Comparison of ENCODE assay signal across 10 cellular contexts in the genomic region with DNA sequence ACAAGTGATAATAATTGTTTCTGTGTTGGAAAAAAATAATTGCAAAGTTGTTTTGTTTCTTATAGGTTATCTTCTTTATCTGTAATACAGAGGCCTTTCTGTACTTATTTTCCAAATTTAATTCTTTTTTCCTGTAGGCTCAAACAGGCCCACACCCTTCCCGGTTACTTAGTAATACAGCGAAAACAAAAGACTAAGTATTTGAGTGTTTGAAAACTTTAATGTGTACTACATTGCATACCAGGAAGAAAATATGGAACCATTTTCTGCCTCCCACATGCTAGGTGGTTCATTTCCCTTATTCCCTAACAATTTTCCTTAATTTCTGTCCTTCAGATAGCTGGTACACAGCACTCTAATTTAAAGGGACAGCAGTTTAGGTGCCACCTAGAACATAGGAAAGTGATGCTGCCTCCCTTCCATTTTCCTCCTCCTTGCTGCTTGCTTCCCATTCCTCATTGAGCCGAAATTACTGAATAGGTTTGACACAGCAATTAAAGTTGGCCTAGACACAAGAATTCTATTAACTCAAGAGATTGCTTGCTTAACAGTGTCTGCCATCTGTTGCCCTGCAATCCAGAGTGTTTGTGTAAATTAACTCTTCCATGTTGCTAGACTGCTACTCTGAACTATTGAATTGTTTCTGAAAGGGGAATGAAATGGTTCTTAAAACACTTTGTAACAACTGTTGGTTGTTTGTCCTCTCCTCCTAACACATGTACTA. TPM values are rescaled to one million over a fixed set of nuclear protein-coding genes. Genes with fewer than 3 reads are reported as not detected.
DNase-seq lines count a peak whose midpoint lies in the region; ATAC-seq and TF ChIP-seq lines count a peak whose summit lies in the region.
"Had no signal": no experiment of that assay in that cellular context is flagged by ENCODE, and none has a peak within 500 bp of the region (broad histone marks: within the 10 kb centered on the region; RNA-seq: fewer than 3 reads in every experiment).

No MANE protein-coding gene starts in this region.

- H3K36me3 Mint-ChIP-seq in T-cell, result peaks cover 42% of the 10 kb centered on the region

- H3K79me2 ChIP-seq in OCI-LY7 (ENCODE audit: insufficient read depth, low read depth, low read length), result peaks cover 33% of the 10 kb centered on the region

- CTCF ChIA-PET in OCI-LY7 (lab: Charles Lee; ENCODE audit: unreplicated experiment) (no interaction called here), T-cell (lab: Charles Lee) (no interaction called here)

- H3K9me3 ChIP-seq in OCI-LY7 (ENCODE audit: low read length), result no peaks in the 10 kb centered on the region

- H4K20me1 ChIP-seq in OCI-LY7 (ENCODE audit: insufficient read depth, low read length), result 0 out of 2 replicates have a peak, but pooled peaks cover 6% of the 10 kb centered on the region

- no peaks in the 10 kb centered on the region for H3K27me3 Mint-ChIP-seq in T-cell

- peaks cover 21 to 35% (median 27%) of the 10 kb centered on the region in 3 donors for H3K4me1 Mint-ChIP-seq in T-cell

- no peaks in the 10 kb centered on the region for H3K9me2 ChIP-seq in OCI-LY7 (ENCODE audit: insufficient read depth, low read length)

- TF ChIP-seq CTCF in fibroblast of mammary gland (conservative IDR thresholded peaks at IDR 0.05; ENCODE audit: control insufficient read depth, insufficient read depth, low read depth, low read length) (no peak), OCI-LY7 (conservative IDR thresholded peaks at IDR 0.05; ENCODE audit: low read length) (no peak)

- no TSS peak for BruUV-seq in OCI-LY7 (replicated peaks; lab: Mats Ljungman, UMichigan)

- H3K4me3 Mint-ChIP-seq in T-cell, result no peak overlapping the region

- POLR2A ChIA-PET in OCI-LY7 (lab: Charles Lee) (interaction anchor here (0.6 to 0.7 kb wide), 2 partner anchors 42 to 190 kb away, joined by 3 read pairs; no protein-coding TSS in a partner anchor), T-cell (lab: Charles Lee) (no interaction called here)

- DNase-seq in GM04504 (ENCODE audit: low read depth) (peak; percentile 58), NCI-H69 (lab: John Stamatoyannopoulos, UW) (peak; percentile 93), fibroblast of mammary gland (ENCODE audit: low read depth) (peak; percentile 46), renal cortical epithelial cell (ENCODE audit: low read depth) (peak; percentile 38), COLO668 (lab: John Stamatoyannopoulos, UW; ENCODE audit: unreplicated experiment) (no peak), OCI-LY7 (ENCODE audit: low spot score) (no peak), H7 (no peak), T-cell (no peak)
- DNase-seq: NCI-H1930; stimulated activated naive CD8-positive, alpha-beta T cell treated with anti-CD3 and anti-CD28 coated beads, Interleukin-15, Interleukin-2, amounts not matched to agents 100 U/mL and 50 U/mL, for 24 hours had no signal

- H3K36me3 ChIP-seq in OCI-LY7 (ENCODE audit: insufficient read depth, low read length) (peaks cover 76% of the 10 kb centered on the region), H7 (replicated peaks; ENCODE audit: control insufficient read depth, insufficient read depth, low read length) (peaks cover 2% of the 10 kb centered on the region)

- intact Hi-C loops in OCI-LY7 (cut with micrococcal nuclease; ENCODE audit: unreplicated experiment), result no loop called here

- H3K27me3 ChIP-seq in H7 (ENCODE audit: control insufficient read depth, insufficient read depth, low read length), result no peaks in the 10 kb centered on the region

- H3K9me3 Mint-ChIP-seq in T-cell, result no peaks in the 10 kb centered on the region

- no peak overlapping the region for H3K4me3 ChIP-seq in fibroblast of mammary gland (ENCODE audit: control insufficient read depth, low read depth, low read length)
- H3K4me3 ChIP-seq in OCI-LY7 (ENCODE audit: low read depth, low read length, poor library complexity, severe bottlenecking), result no peak overlapping the region
- no peak overlapping the region for H3K4me3 ChIP-seq in H7 (ENCODE audit: insufficient read depth, low read depth, low read length)

- no peak for ATAC-seq in T-cell (replicated peaks in 1 of 4)
- ATAC-seq: stimulated activated naive CD8-positive, alpha-beta T cell treated with anti-CD3 and anti-CD28 coated beads, Interleukin-15, Interleukin-2, amounts not matched to agents 100 U/mL and 50 U/mL, for 24 hours had no signal

- no peak overlapping the region for H3K27ac ChIP-seq in OCI-LY7 (ENCODE audit: low read depth, low read length, poor library complexity, severe bottlenecking)

- H3K4me2 ChIP-seq in OCI-LY7 (ENCODE audit: low read length), result no peak overlapping the region

- H3K27ac Mint-ChIP-seq in T-cell, result peak overlapping the region in 1 of 2 donors; percentile 5

- peaks cover 13% of the 10 kb centered on the region for H3K4me1 ChIP-seq in OCI-LY7 (ENCODE audit: insufficient read depth, low read length, poor library complexity, severe bottlenecking)

- H2AFZ ChIP-seq in OCI-LY7 (ENCODE audit: low read length), result no peak overlapping the region

RNA-seq across cellular contexts. Expression of gene CYB5B, which starts 24.2 kb away (rescaled TPM):
- 91.3 and 107 TPM in 2 replicates for total RNA-seq in renal cortical epithelial cell
- total RNA-seq in OCI-LY7 (2014; rRNA removed; shearing (Covaris generic)), result 64.9 and 83.0 TPM in 2 replicates
- 177 and 184 TPM in 2 replicates for total RNA-seq in OCI-LY7 (2022)
- 78.4 and 103 TPM in 2 replicates for total RNA-seq in H7 (2014; rRNA removed; shearing (Covaris generic))
- 10 to 100 TPM; 42.9 to 62.0 (median 54.4) TPM for total RNA-seq in T-cell

Comparison
In these comparisons a context has a peak if more than half of its experiments do, and no peak if none do; other contexts are left out.
1. DNase-seq: peak in GM04504 (single experiment), NCI-H69 (single experiment), fibroblast of mammary gland (single experiment) and renal cortical epithelial cell (single experiment); none in COLO668 (single experiment), OCI-LY7 (single experiment), H7 (single experiment) and T-cell (0 of 34).